In the genomic region with DNA sequence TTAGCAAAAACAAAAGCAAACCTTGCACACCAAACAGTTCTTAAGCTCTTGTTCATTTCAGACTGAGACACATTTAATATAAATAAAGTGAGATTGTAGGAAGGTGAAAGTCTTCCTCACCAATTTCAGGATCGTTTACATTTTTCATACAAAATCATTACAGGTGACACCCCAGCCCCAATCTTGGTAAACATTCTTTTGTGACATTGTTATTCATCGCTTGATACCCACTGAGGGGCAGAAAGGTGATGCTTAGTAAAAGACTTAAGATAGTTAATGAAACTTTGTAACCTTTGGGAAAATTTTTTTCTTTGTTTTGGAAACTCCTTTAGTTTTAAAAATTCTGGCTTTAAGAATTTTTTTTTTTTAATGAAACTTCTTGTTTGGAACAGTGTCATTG, we compare ENCODE assay signal across 1 cellular context.
TF ChIP-seq lines count a peak whose summit lies in the region.

No MANE protein-coding gene starts in this region.

TF ChIP-seq in WTC11, 78 proteins besides CTCF, POLR2A, EP300 and RAD21 (continued from another document):
- TF ChIP-seq PRRX2 (CRISPR knock-in tag; IDR thresholded peaks at IDR 0.05) (no peak), CBFB (CRISPR knock-in tag; IDR thresholded peaks at IDR 0.05; ENCODE audit: low read depth) (no peak), SOX15 (CRISPR knock-in tag; IDR thresholded peaks at IDR 0.05) (no peak), ZNF219 (CRISPR knock-in tag; IDR thresholded peaks at IDR 0.05; ENCODE audit: borderline replicate concordance) (no peak), ZNF138 (CRISPR knock-in tag; conservative IDR thresholded peaks at IDR 0.05) (no peak), ATF1 (CRISPR knock-in tag; IDR thresholded peaks at IDR 0.05) (no peak)
